In genomic region chr21:37005548-37006242, GRCh38 we compare ENCODE assay signal across 1 cellular context.
TF ChIP-seq lines count a peak whose summit lies in the region.

No MANE protein-coding gene starts in this region.

TF ChIP-seq in HepG2, 621 proteins besides CTCF, POLR2A, EP300 and RAD21:
- TF ChIP-seq ZNF205 (CRISPR knock-in tag; IDR thresholded peaks at IDR 0.05), result no peak
- TF ChIP-seq ZNF136 (CRISPR knock-in tag; IDR thresholded peaks at IDR 0.05; ENCODE audit: low read depth), result no peak
- TF ChIP-seq RFXANK (CRISPR knock-in tag; IDR thresholded peaks at IDR 0.05), result no peak
- TF ChIP-seq ZNF180 (CRISPR knock-in tag; IDR thresholded peaks at IDR 0.05; ENCODE audit: borderline replicate concordance, low read depth), result no peak
- TF ChIP-seq AHR (CRISPR knock-in tag; IDR thresholded peaks at IDR 0.05), result no peak
- TF ChIP-seq GABPB1 (CRISPR knock-in tag; IDR thresholded peaks at IDR 0.05), result no peak
- TF ChIP-seq ZBTB33 (CRISPR knock-in tag; IDR thresholded peaks at IDR 0.05), result 0 out of 2 replicates have a peak, but pooled peaks have one; percentile 9
- no peak for TF ChIP-seq BHLHE40 (IDR thresholded peaks at IDR 0.05; ENCODE audit: low read length)
- TF ChIP-seq GMEB1 (CRISPR knock-in tag; IDR thresholded peaks at IDR 0.05; ENCODE audit: borderline replicate concordance), result no peak
TF ChIP-seq in HepG2: peak in this region for 1.
